ENCODE assay signal across 9 cellular contexts in the genomic region with DNA sequence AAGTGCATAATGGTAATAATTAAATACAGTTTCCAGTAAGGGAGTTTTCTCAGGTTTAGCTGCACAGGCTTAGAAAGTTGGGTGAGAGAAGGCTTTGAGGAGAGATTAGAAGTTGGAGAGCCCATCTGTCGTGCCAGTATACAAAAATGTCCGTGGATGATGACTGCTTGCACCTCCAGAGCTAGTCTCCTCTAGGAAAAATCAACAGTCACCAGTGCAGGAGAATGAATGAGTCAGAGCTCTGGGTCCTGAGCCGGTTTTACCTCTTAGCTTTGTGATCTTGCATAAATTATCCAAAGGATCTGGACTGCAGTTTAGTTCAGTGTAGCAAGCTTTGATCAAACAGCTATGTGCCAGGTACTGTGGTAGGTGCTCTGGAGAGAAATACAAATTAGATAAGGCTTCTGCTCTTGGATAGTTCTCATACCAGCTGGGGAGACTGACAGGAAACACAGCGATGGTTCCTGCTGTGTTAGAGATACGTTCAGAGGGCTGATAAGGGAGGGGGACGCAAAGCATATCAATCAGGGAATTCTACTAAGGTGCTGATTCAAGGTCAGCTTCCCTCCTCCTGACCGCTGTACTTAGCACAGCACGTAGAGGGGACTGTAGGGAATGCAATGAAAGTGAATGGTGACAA.
DNase-seq lines count a peak whose midpoint lies in the region; ATAC-seq and TF ChIP-seq lines count a peak whose summit lies in the region.
"Had no signal": no experiment of that assay in that cellular context is flagged by ENCODE, and none has a peak within 500 bp of the region (broad histone marks: within the 10 kb centered on the region; RNA-seq: fewer than 3 reads in every experiment).

No MANE protein-coding gene starts in this region.

- TF ChIP-seq POLR2A in right lobe of liver (IDR thresholded peaks at IDR 0.05) = no peak

- TF ChIP-seq CTCF in brain microvascular endothelial cell (IDR thresholded peaks at IDR 0.05; ENCODE audit: low read depth, low read length, missing control alignments) (no peak), right lobe of liver (IDR thresholded peaks at IDR 0.05) (no peak), ascending aorta (IDR thresholded peaks at IDR 0.05) (no peak)

- H3K27ac ChIP-seq in brain microvascular endothelial cell (peak overlapping the region; percentile 83), right lobe of liver (no peak overlapping the region), ascending aorta (no peak overlapping the region)
- H3K27ac ChIP-seq: KMS-11 had no signal

- H3K27me3 ChIP-seq in brain microvascular endothelial cell (replicated peaks) = no peaks in the 10 kb centered on the region
- H3K27me3 ChIP-seq in right lobe of liver = no peaks in the 10 kb centered on the region
- no peaks in the 10 kb centered on the region for H3K27me3 ChIP-seq in ascending aorta

- WGBS in right lobe of liver (ENCODE audit: insufficient coverage, low coverage, low lambda C conversion rate, missing lambda C conversion rate) = 24% methylated on average over 7 of the region's 8 CpGs

- H3K36me3 ChIP-seq in brain microvascular endothelial cell (replicated peaks) = peaks cover 10% of the 10 kb centered on the region
- H3K36me3 ChIP-seq in right lobe of liver = no peaks in the 10 kb centered on the region
- no peaks in the 10 kb centered on the region for H3K36me3 ChIP-seq in ascending aorta

- in situ Hi-C loops in brain microvascular endothelial cell (cut with HindIII; ENCODE audit: low pct_ligation_motif_present, low sequenced_read_pairs) = no loop called here
- in situ Hi-C loops in KBM-7 (cut with MboI; ENCODE audit: low pct_unique_long_range_greater_than_20kb, low sequenced_read_pairs) = no loop called here

- ATAC-seq in right lobe of liver (peak; percentile 37 to 72 (median 38)), GM18498 (IDR thresholded peaks at IDR 0.05; ENCODE audit: unreplicated experiment) (no peak)

- DNase-seq in AG08395 (ENCODE audit: low spot score) = peak; percentile 68
- DNase-seq in LHCN-M2 (ENCODE audit: low read depth) = peak; percentile 73
- DNase-seq in brain microvascular endothelial cell = peak; percentile 85
- DNase-seq in right lobe of liver = no peak
- DNase-seq in GM19240 (ENCODE audit: insufficient read length, low spot score) = no peak
- no peak for DNase-seq in ascending aorta (ENCODE audit: low spot score in 2 of 2)
- DNase-seq in KBM-7 = no peak

- intact Hi-C loops in right lobe of liver (cut with DNase I) = no loop called here
- intact Hi-C loops in ascending aorta (cut with DNase I) = no loop called here

- H3K4me3 ChIP-seq in brain microvascular endothelial cell (ENCODE audit: low read depth, low read length) (no peak overlapping the region), right lobe of liver (no peak overlapping the region), ascending aorta (no peak overlapping the region)

- peaks cover 0 to 31% (median 15%) of the 10 kb centered on the region in 4 donors for H3K4me1 ChIP-seq in right lobe of liver
- peaks cover 13 to 24% of the 10 kb centered on the region in 2 donors for H3K4me1 ChIP-seq in ascending aorta

- no peaks in the 10 kb centered on the region for H3K9me3 ChIP-seq in right lobe of liver
- H3K9me3 ChIP-seq in ascending aorta = no peaks in the 10 kb centered on the region

Comparison
In these comparisons a context has a peak if more than half of its experiments do, and no peak if none do; other contexts are left out.
1. DNase-seq: peak in AG08395 (single experiment), LHCN-M2 (single experiment) and brain microvascular endothelial cell (single experiment); none in right lobe of liver (0 of 3), GM19240 (single experiment), ascending aorta (0 of 2) and KBM-7 (single experiment).